In genomic region chr19:34391813-34392212, GRCh38 we compare ENCODE assay signal across 29 cellular contexts. TPM values are rescaled to one million over a fixed set of nuclear protein-coding genes. Genes with fewer than 3 reads are reported as not detected.
DNase-seq lines count a peak whose midpoint lies in the region; ATAC-seq and FAIRE-seq lines count a peak whose summit lies in the region.
"Had no signal": no experiment of that assay in that cellular context is flagged by ENCODE, and none has a peak within 500 bp of the region (broad histone marks: within the 10 kb centered on the region; RNA-seq: fewer than 3 reads in every experiment).

No MANE protein-coding gene starts in this region.

- peak; percentile 13 for FAIRE-seq in HTR-8/SVneo (lab: Jason Lieb, UNC)
- FAIRE-seq: colon had no signal

- intact Hi-C loops in right cardiac atrium (cut with DNase I) (no loop called here), Right ventricle myocardium superior (cut with DNase I) (no loop called here), aorta (cut with DNase I) (no loop called here)

- DNase-seq in right cardiac atrium = no peak
- DNase-seq in Right ventricle myocardium superior = no peak
- no peak for DNase-seq in HTR-8/SVneo (ENCODE audit: insufficient read length, low spot score)
- peak; percentile 37 for DNase-seq in iPS-NIHi11 (ENCODE audit: low spot score)
- no peak for DNase-seq in aorta
- DNase-seq in SJCRH30 = no peak
- DNase-seq in NCI-H1092 treated with DMSO at 0.1 percent for 48 hours (lab: John Stamatoyannopoulos, UW) = no peak
- DNase-seq: activated CD4-positive, alpha-beta T cell treated with anti-CD3 and anti-CD28 coated beads, Interleukin-2, amount 50 U/mL, for 1 hour; activated naive CD4-positive, alpha-beta T cell treated with anti-CD3 and anti-CD28 coated beads for 36 hours; activated T-cell treated with anti-CD3 and anti-CD28 coated beads, Interleukin-2, amount 50 U/mL, for 48 hours; effector CD4-positive, alpha-beta T cell; foreskin fibroblast; GDM1; left cardiac atrium; mesendoderm; NCI-H1694 treated with DMSO at 0.1 percent for 48 hours; NCI-H2171 treated with DMSO at 0.1 percent for 48 hours; NCI-H524; NK-92 treated with Interleukin-12 subunit alpha and Interleukin-12 subunit beta, amount 100 ng/mL, for 24 hours; psoas muscle; SIG-M5; T1000; thyroid gland; WERI-Rb-1 had no signal

- ATAC-seq in right cardiac atrium = peak; percentile 14 to 38
- no peak for ATAC-seq in Right ventricle myocardium superior (ENCODE audit: poor library complexity)
- peak; percentile 39 for ATAC-seq in aorta (ENCODE audit: low FRiP score)
- no peak for ATAC-seq in HG03342 (IDR thresholded peaks at IDR 0.05; ENCODE audit: unreplicated experiment)
- ATAC-seq: HepG2, Panc1 had no signal

- H3K9me3 ChIP-seq in right cardiac atrium (ENCODE audit: control insufficient read depth, low read length) = no peaks in the 10 kb centered on the region
- H3K9me3 ChIP-seq in aorta (ENCODE audit: control insufficient read depth, low read length) = no peaks in the 10 kb centered on the region
- no peaks in the 10 kb centered on the region for H3K9me3 ChIP-seq in SJCRH30 (replicated peaks)
- H3K9me3 ChIP-seq: psoas muscle, thyroid gland had no signal

- peaks cover 0 to 10% of the 10 kb centered on the region in 2 donors for H3K36me3 ChIP-seq in aorta (ENCODE audit: control insufficient read depth in 1 of 2, insufficient read depth in 2 of 2, low read length in 1 of 2)
- peaks cover 76% of the 10 kb centered on the region for H3K36me3 ChIP-seq in SJCRH30

- H3K27me3 ChIP-seq in right cardiac atrium (ENCODE audit: control insufficient read depth, insufficient read depth) (no peaks in the 10 kb centered on the region), aorta (ENCODE audit: control insufficient read depth in 1 of 2, insufficient read depth in 2 of 2, low read length in 1 of 2) (no peaks in the 10 kb centered on the region), SJCRH30 (no peaks in the 10 kb centered on the region)
- H3K27me3 ChIP-seq: thyroid gland had no signal

- H3K27ac ChIP-seq in right cardiac atrium (ENCODE audit: low read length) = no peak overlapping the region
- no peak overlapping the region for H3K27ac ChIP-seq in aorta (ENCODE audit: low read depth in 1 of 2, low read length in 2 of 2)
- H3K27ac ChIP-seq in SJCRH30 = no peak overlapping the region
- H3K27ac ChIP-seq: HL-60, thyroid gland, WERI-Rb-1 had no signal

- no peaks in the 10 kb centered on the region for H3K4me1 ChIP-seq in right cardiac atrium (ENCODE audit: control insufficient read depth, insufficient read depth, low read length)
- no peaks in the 10 kb centered on the region for H3K4me1 ChIP-seq in aorta (ENCODE audit: control insufficient read depth in 1 of 2, insufficient read depth in 2 of 2, low read length in 2 of 2)
- peaks cover 20% of the 10 kb centered on the region for H3K4me1 ChIP-seq in SJCRH30
- H3K4me1 ChIP-seq: thyroid gland had no signal

- H3K4me3 ChIP-seq in right cardiac atrium (ENCODE audit: low read length) (no peak overlapping the region), aorta (ENCODE audit: low read length in 2 of 2) (no peak overlapping the region), SJCRH30 (no peak overlapping the region)
- H3K4me3 ChIP-seq: psoas muscle, thyroid gland had no signal

RNA-seq across cellular contexts. Expression of gene PDCD2L, which starts 12.4 kb away (rescaled TPM):
- total RNA-seq in right cardiac atrium (10 to 100 TPM in 1 of 4 donors, 1 to 10 TPM in 3; 8.0 to 12.8 (median 9.5) TPM), Right ventricle myocardium superior (10.4 TPM), aorta (1 to 10 TPM; 5.6 to 6.0 TPM)
- polyA plus RNA-seq in right cardiac atrium (9.2 TPM), aorta (10 to 100 TPM in 1 of 2 donors, 1 to 10 TPM in 1; 6.1 to 12.3 TPM)
- total RNA-seq in SJCRH30 (2014; rRNA removed; shearing (Covaris generic)) = 15.7 and 17.2 TPM in 2 replicates

RNA-seq across cellular contexts. Expression of gene GPI, which starts 26.8 kb away (rescaled TPM):
- total RNA-seq in right cardiac atrium (100 to 1,000 TPM; 362 to 456 (median 404) TPM), Right ventricle myocardium superior (500 TPM), aorta (100 to 1,000 TPM; 131 to 197 TPM)
- polyA plus RNA-seq in right cardiac atrium (285 TPM), aorta (100 to 1,000 TPM in 1 of 2 donors, 10 to 100 TPM in 1; 51.0 to 128 TPM)
- 239 and 241 TPM in 2 replicates for total RNA-seq in SJCRH30 (2014; rRNA removed; shearing (Covaris generic))

RNA-seq across cellular contexts. Expression of gene UBA2, which starts 36.4 kb away (rescaled TPM):
- total RNA-seq in right cardiac atrium (10 to 100 TPM; 40.0 to 50.0 (median 45.5) TPM), Right ventricle myocardium superior (41.7 TPM), aorta (100 to 1,000 TPM in 1 of 2 donors, 10 to 100 TPM in 1; 87.3 to 152 TPM)
- polyA plus RNA-seq in right cardiac atrium (39.9 TPM), aorta (100 to 1,000 TPM; 114 to 134 TPM)
- total RNA-seq in SJCRH30 (2014; rRNA removed; shearing (Covaris generic)) = 257 and 282 TPM in 2 replicates

Comparison
In these comparisons a context has a peak if more than half of its experiments do, and no peak if none do; other contexts are left out.
1. ATAC-seq: peak in right cardiac atrium (2 of 2) and aorta (single experiment); none in Right ventricle myocardium superior (single experiment) and HG03342 (single experiment).